ENCODE assay signal across 9 cellular contexts in the genomic region with DNA sequence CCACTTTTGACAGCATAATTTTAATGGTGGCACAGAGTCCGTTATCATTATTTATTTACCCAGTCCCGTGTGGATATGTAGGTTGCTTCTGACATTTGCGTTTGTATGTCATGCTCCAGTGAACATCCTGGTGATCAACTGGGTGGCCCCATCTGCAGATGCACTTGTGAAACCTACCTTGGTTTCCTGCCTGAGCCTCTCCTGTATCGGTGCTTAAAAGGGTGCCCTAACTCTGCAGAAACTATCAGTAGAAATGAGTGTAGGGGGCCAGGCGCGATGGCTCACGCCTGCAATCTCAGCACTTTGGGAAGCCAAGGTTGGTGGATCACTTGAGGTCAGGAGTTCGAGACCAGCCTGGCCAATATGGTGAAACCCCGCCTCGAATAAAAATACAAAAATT.
A peak's percentile ranks its signal among the peaks of the same experiment; 100 is the strongest.
DNase-seq lines count a peak whose midpoint lies in the region; ATAC-seq, FAIRE-seq and TF ChIP-seq lines count a peak whose summit lies in the region.
"Had no signal": no experiment of that assay in that cellular context is flagged by ENCODE, and none has a peak within 500 bp of the region (broad histone marks: within the 10 kb centered on the region; RNA-seq: fewer than 3 reads in every experiment).

No MANE protein-coding gene starts in this region.

- peak overlapping the region in 4 of 6 donors; percentile 65 to 89 (median 73) for H3K27ac Mint-ChIP-seq in immature natural killer cell

- H3K4me3 ChIP-seq in GM12865 (ENCODE audit: low read depth, low read length): peak overlapping the region; percentile 36
- no peak overlapping the region for H3K4me3 ChIP-seq in KMS-11 (IDR thresholded peaks at IDR 0.05; ENCODE audit: insufficient read depth, low read depth, low read length)

- peak overlapping the region; percentile 46 for H3K4me2 ChIP-seq in KMS-11

- H3K27ac ChIP-seq in KMS-11: peak overlapping the region; percentile 87

- CTCF ChIA-PET in HEK293T (lab: Yijun Ruan, JAX): no interaction called here

- POLR2A ChIA-PET in HEK293T (lab: Yijun Ruan, JAX): no interaction called here

- ATAC-seq in GM21528 (IDR thresholded peaks at IDR 0.05; ENCODE audit: low FRiP score, unreplicated experiment): peak; percentile 72

- peak overlapping the region; percentile 38; the same call in 1 of the 2 replicates for H3K9ac ChIP-seq in KMS-11

- H3K4me1 ChIP-seq in KMS-11 (ENCODE audit: low read depth, poor library complexity, severe bottlenecking): peaks cover 56% of the 10 kb centered on the region

- no peaks in the 10 kb centered on the region for H4K20me1 ChIP-seq in KMS-11 (ENCODE audit: insufficient read depth)

- peak overlapping the region; percentile 38; the same call in 1 of the 2 replicates for H2AFZ ChIP-seq in KMS-11 (ENCODE audit: low read depth)

- no peak for FAIRE-seq in D721Med (lab: Jason Lieb, UNC)

- no peaks in the 10 kb centered on the region for H3K36me3 ChIP-seq in KMS-11 (ENCODE audit: insufficient read depth)

- no peaks in the 10 kb centered on the region for H3K36me3 Mint-ChIP-seq in immature natural killer cell

- peak overlapping the region; percentile 76 to 87 (median 78) for H3K4me3 Mint-ChIP-seq in immature natural killer cell

- H3K79me2 ChIP-seq in KMS-11 (ENCODE audit: insufficient read depth, low read depth): no peaks in the 10 kb centered on the region

- DNase-seq in GM12865 (ENCODE audit: low read depth): peak; percentile 98
- DNase-seq in immature natural killer cell: peak; percentile 21 to 37 (median 25)
- DNase-seq in NCI-H1694 (lab: John Stamatoyannopoulos, UW): no peak
- DNase-seq in D721Med (ENCODE audit: insufficient read length, low spot score): no peak
- DNase-seq in CD1c-positive myeloid dendritic cell (ENCODE audit: extremely low spot score): no peak
- no peak for DNase-seq in HEK293T (ENCODE audit: extremely low spot score)
- DNase-seq: GF-D8 had no signal

- H3K27me3 ChIP-seq in KMS-11 (ENCODE audit: insufficient read depth, low read depth): no peaks in the 10 kb centered on the region

- peaks cover 5 to 6% (median 5%) of the 10 kb centered on the region in 3 donors for H3K27me3 Mint-ChIP-seq in immature natural killer cell (ENCODE audit: low read depth in 3 of 3)

- peaks cover 26 to 30% of the 10 kb centered on the region in 2 donors for H3K4me1 Mint-ChIP-seq in immature natural killer cell

- no peak for TF ChIP-seq CTCF in GM12865 (IDR thresholded peaks at IDR 0.05; ENCODE audit: insufficient read depth, low read depth, low read length, missing control alignments)
- TF ChIP-seq CTCF in KMS-11 (conservative IDR thresholded peaks at IDR 0.05; ENCODE audit: low read depth, low read length): no peak
- no peak for TF ChIP-seq CTCF in D721Med (IDR thresholded peaks at IDR 0.05; ENCODE audit: insufficient read depth, missing control alignments)

- no peaks in the 10 kb centered on the region for H3K9me3 Mint-ChIP-seq in immature natural killer cell

TF ChIP-seq in HEK293T, 16 proteins besides CTCF, POLR2A, EP300 and RAD21:
- TF ChIP-seq TARDBP (IDR thresholded peaks at IDR 0.05) (no peak), ELF4 (IDR thresholded peaks at IDR 0.05) (no peak), ZNF384 (IDR thresholded peaks at IDR 0.05) (no peak), L3MBTL2 (conservative IDR thresholded peaks at IDR 0.05) (no peak), FOXA1 (IDR thresholded peaks at IDR 0.05) (no peak)
- TF ChIP-seq, protein P1, sequence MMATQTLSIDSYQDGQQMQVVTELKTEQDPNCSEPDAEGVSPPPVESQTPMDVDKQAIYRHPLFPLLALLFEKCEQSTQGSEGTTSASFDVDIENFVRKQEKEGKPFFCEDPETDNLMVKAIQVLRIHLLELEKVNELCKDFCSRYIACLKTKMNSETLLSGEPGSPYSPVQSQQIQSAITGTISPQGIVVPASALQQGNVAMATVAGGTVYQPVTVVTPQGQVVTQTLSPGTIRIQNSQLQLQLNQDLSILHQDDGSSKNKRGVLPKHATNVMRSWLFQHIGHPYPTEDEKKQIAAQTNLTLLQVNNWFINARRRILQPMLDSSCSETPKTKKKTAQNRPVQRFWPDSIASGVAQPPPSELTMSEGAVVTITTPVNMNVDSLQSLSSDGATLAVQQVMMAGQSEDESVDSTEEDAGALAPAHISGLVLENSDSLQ (IDR thresholded peaks at IDR 0.05): no peak

Comparison
In these comparisons a context has a peak if more than half of its experiments do, and no peak if none do; other contexts are left out.
1. DNase-seq: peak in GM12865 (single experiment) and immature natural killer cell (3 of 3); none in NCI-H1694 (single experiment), D721Med (single experiment), CD1c-positive myeloid dendritic cell (single experiment) and HEK293T (single experiment).